ENCODE assay signal across 8 cellular contexts in the genomic region with DNA sequence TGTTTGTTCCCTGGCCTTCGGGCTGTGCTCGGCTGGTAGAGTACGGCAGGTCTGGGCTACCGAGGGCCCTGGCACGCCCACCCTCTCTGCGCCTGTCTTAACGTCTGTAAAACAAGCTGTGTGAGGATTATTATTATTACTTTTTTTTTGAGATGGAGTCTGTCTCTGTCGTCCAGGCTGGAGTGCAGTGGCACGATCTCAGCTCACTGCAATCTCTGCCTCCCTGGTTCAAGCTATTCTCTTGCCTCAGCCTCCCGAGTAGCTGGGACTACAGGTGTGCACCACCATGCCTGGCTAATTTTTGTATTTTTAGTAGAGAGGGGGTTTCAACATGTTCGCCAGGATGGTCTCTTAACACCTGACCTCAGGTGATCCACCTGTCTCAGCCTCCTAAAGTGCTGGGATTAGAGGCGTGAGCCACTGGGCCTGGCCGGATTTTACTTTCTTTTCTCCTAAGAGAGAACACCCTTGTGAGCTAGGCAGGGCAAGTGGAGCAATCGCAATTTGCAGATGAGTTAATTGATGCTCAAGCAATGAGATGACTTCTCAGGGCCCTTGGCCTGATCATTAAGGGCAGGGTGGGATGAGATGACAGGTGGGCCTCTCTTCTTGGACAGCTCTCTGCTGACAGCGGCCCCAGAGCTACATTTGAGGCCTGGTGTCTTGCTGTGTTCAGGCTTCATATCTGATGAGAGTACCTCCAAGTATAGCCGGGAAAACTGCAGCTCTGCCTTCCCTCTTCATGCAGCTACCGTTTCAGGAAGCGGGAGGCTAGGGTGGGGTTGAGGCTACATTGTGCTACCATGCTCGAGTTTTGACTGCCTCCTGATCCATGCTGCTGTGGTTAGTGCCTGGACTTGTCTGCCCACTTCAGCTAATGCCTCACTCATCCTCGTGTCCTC. TPM values are rescaled to one million over a fixed set of nuclear protein-coding genes. Genes with fewer than 3 reads are reported as not detected.
A peak's percentile ranks its signal among the peaks of the same experiment; 100 is the strongest.
DNase-seq lines count a peak whose midpoint lies in the region; ATAC-seq and TF ChIP-seq lines count a peak whose summit lies in the region.

No MANE protein-coding gene starts in this region.

- H3K27ac ChIP-seq in GM23338 (ENCODE audit: low read depth), result no peak overlapping the region
- peak overlapping the region; percentile 85 for H3K27ac ChIP-seq in Panc1 (ENCODE audit: low read length)
- H3K27ac ChIP-seq in esophagus muscularis mucosa (replicated peaks in 1 of 4), result peak overlapping the region; percentile 84 to 91 (median 90)
- peak overlapping the region; percentile 96 for H3K27ac ChIP-seq in neutrophil

- peaks cover 17% of the 10 kb centered on the region for H3F3A ChIP-seq in GM23338 (replicated peaks; ENCODE audit: low read depth)

- H3K9me3 Mint-ChIP-seq in GM23338, result peaks cover 2% of the 10 kb centered on the region; the same call in 2 of the 3 replicates

- H3K9me3 ChIP-seq in Panc1 (ENCODE audit: control insufficient read depth, insufficient read depth, low read depth, low read length) (no peaks in the 10 kb centered on the region), esophagus muscularis mucosa (no peaks in the 10 kb centered on the region), neutrophil (no peaks in the 10 kb centered on the region)

- H3K27me3 ChIP-seq in GM06990 (replicated peaks; ENCODE audit: control insufficient read depth, insufficient read depth, low read length) (no peaks in the 10 kb centered on the region), GM23338 (ENCODE audit: insufficient read depth) (no peaks in the 10 kb centered on the region), Panc1 (ENCODE audit: control insufficient read depth, insufficient read depth, low read length) (no peaks in the 10 kb centered on the region), esophagus muscularis mucosa (no peaks in the 10 kb centered on the region), neutrophil (no peaks in the 10 kb centered on the region)

- H3K36me3 Mint-ChIP-seq in GM23338 (ENCODE audit: low read depth), result peaks cover 16% of the 10 kb centered on the region

- H3K4me1 ChIP-seq in GM23338 (ENCODE audit: insufficient read depth) (peaks cover 7% of the 10 kb centered on the region; the same call in 1 of the 2 replicates), Panc1 (ENCODE audit: control insufficient read depth, insufficient read depth, low read length) (peaks cover 39% of the 10 kb centered on the region), esophagus muscularis mucosa (peaks cover 20 to 38% (median 33%) of the 10 kb centered on the region in 4 donors), neutrophil (ENCODE audit: control insufficient read depth in 1 of 2, insufficient read depth in 1 of 2, low read depth in 1 of 2, low read length in 1 of 2) (peaks cover 40% of the 10 kb centered on the region in 2 experiments)

- TF ChIP-seq EP300 in esophagus muscularis mucosa (IDR thresholded peaks at IDR 0.05), result no peak

- peak overlapping the region; percentile 88 for H3K4me3 Mint-ChIP-seq in GM23338

- H3K36me3 ChIP-seq in GM06990 (ENCODE audit: control insufficient read depth, insufficient read depth, low read length) (peaks cover 2% of the 10 kb centered on the region), GM23338 (ENCODE audit: insufficient read depth) (no peaks in the 10 kb centered on the region), Panc1 (ENCODE audit: control insufficient read depth, insufficient read depth, low read length) (no peaks in the 10 kb centered on the region), esophagus muscularis mucosa (no peaks in the 10 kb centered on the region), neutrophil (peaks cover 14% of the 10 kb centered on the region)

- H3K27ac Mint-ChIP-seq in GM23338, result no peak overlapping the region

- no peaks in the 10 kb centered on the region for H3K9me2 ChIP-seq in GM23338 (ENCODE audit: insufficient read depth)

- WGBS in esophagus muscularis mucosa, result 47% methylated on average over 17 of the region's 20 CpGs

- ATAC-seq in GM23338 (peak; percentile 12), Panc1 (peak; percentile 31), GM18858 (IDR thresholded peaks at IDR 0.05; ENCODE audit: unreplicated experiment) (no peak)

- DNase-seq in GM06990 (ENCODE audit: extremely low read depth, insufficient read length) (no peak), GM23338 (ENCODE audit: low spot score) (no peak), Panc1 (ENCODE audit: low read depth, low spot score) (no peak), esophagus muscularis mucosa (ENCODE audit: extremely low spot score) (peak; percentile 78), GM03348 (ENCODE audit: low spot score) (no peak), cerebellar cortex (ENCODE audit: low spot score) (no peak)

- POLR2A ChIA-PET in Panc1 (lab: Charles Lee), result interaction anchor here (0.6 to 0.8 kb wide), 2 partner anchors 138 to 243 kb away, joined by 3 read pairs; no protein-coding TSS in a partner anchor

- H3K4me3 ChIP-seq in GM06990 (replicated peaks; ENCODE audit: low read depth, low read length) (peak overlapping the region; percentile 89), GM23338 (peak overlapping the region; percentile 90), Panc1 (ENCODE audit: low read depth in 2 of 2, low read length in 2 of 2) (peak overlapping the region; percentile 51 to 91), esophagus muscularis mucosa (peak overlapping the region; percentile 74 to 84 (median 80)), neutrophil (ENCODE audit: low read depth in 1 of 2, low read length in 1 of 2) (peak overlapping the region; percentile 87 to 92)

- CTCF ChIA-PET in Panc1 (lab: Charles Lee), result interaction anchor here (0.6 to 3.7 kb wide), 5 partner anchors 54 to 505 kb away, joined by 3 to 21 read pairs (median 6); no protein-coding TSS in a partner anchor

- TF ChIP-seq CTCF in GM06990 (IDR thresholded peaks at IDR 0.05; ENCODE audit: insufficient read depth, low read length, poor library complexity, severe bottlenecking) (no peak), GM23338 (conservative IDR thresholded peaks at IDR 0.05; ENCODE audit: low read depth in 2 of 2) (no peak), Panc1 (IDR thresholded peaks at IDR 0.05) (no peak), esophagus muscularis mucosa (IDR thresholded peaks at IDR 0.05) (no peak), neutrophil (IDR thresholded peaks at IDR 0.05) (no peak)

- no TSS peak for BruUV-seq in Panc1 (replicated peaks; lab: Mats Ljungman, UMichigan)

- H4K20me1 ChIP-seq in GM23338 (replicated peaks; ENCODE audit: insufficient read depth), result no peaks in the 10 kb centered on the region

- peak overlapping the region; percentile 93; the same call in 1 of the 2 replicates for H2AFZ ChIP-seq in GM23338

- in situ Hi-C loops in Panc1 (cut with HindIII; ENCODE audit: low pct_unique_long_range_greater_than_20kb, low sequenced_read_pairs), result no loop called here

- H3K79me2 ChIP-seq in GM23338 (replicated peaks; ENCODE audit: insufficient read depth), result no peaks in the 10 kb centered on the region

- H3K4me1 Mint-ChIP-seq in GM23338, result peaks cover 19% of the 10 kb centered on the region

- peaks cover 46% of the 10 kb centered on the region for H3K27me3 Mint-ChIP-seq in GM23338 (ENCODE audit: insufficient read depth, low read depth, poor library complexity)

- peak overlapping the region; percentile 88 for H3K4me2 ChIP-seq in GM23338

- no peak for TF ChIP-seq POLR2A in esophagus muscularis mucosa (IDR thresholded peaks at IDR 0.05; ENCODE audit: low read depth)

- intact Hi-C loops in Panc1 (cut with micrococcal nuclease; ENCODE audit: unreplicated experiment), result loop anchor here (5.0 kb wide), 2 partner anchors 168 to 358 kb away; no protein-coding TSS in a partner anchor
- intact Hi-C loops in esophagus muscularis mucosa (cut with DNase I), result loop anchor here (2.0 to 10.0 kb wide), 4 partner anchors 53 to 355 kb away; a partner anchor contains a TSS

TF ChIP-seq in GM23338, 12 proteins besides CTCF, POLR2A, EP300 and RAD21 (continues in another document):
- TF ChIP-seq NANOG (IDR thresholded peaks at IDR 0.05; ENCODE audit: borderline replicate concordance) (no peak), EZH2phosphoT487 (IDR thresholded peaks at IDR 0.05; ENCODE audit: unreplicated experiment) (no peak)

RNA-seq across cellular contexts. Expression of a gene that starts 0.9 kb away (rescaled TPM):
- 5.0 and 9.0 TPM in 2 replicates for total RNA-seq in GM23338 (2014; rRNA removed; shearing (Covaris generic))
- 15.9 and 17.0 TPM in 2 replicates for polyA plus RNA-seq in GM23338 (2016; fragmentation: Nextera tagmentation; extraction: Ambion mirVana)
- total RNA-seq in Panc1 (2021; ENCODE audit: unreplicated experiment), result 35.6 TPM
- 43.7 TPM for polyA plus RNA-seq in Panc1 (2012; ENCODE audit: insufficient read length)
- total RNA-seq in esophagus muscularis mucosa, result 10 to 100 TPM; 21.2 to 26.3 (median 23.4) TPM

RNA-seq across cellular contexts. Expression of a gene that starts 13.0 kb away (rescaled TPM):
- total RNA-seq in GM23338 (2014; rRNA removed; shearing (Covaris generic)), result 1,700 and 2,052 TPM in 2 replicates
- polyA plus RNA-seq in GM23338 (2016; fragmentation: Nextera tagmentation; extraction: Ambion mirVana), result 1,386 and 1,411 TPM in 2 replicates
- 444 TPM for total RNA-seq in Panc1 (2021; ENCODE audit: unreplicated experiment)
- 488 TPM for polyA plus RNA-seq in Panc1 (2012; ENCODE audit: insufficient read length)
- 10 to 100 TPM in 3 of 4 donors, 1 to 10 TPM in 1; 8.3 to 27.2 (median 17.5) TPM for total RNA-seq in esophagus muscularis mucosa

Comparison
In these comparisons a context has a peak if more than half of its experiments do, and no peak if none do; other contexts are left out.
1. RNA of a gene that starts 13.0 kb away (total RNA-seq): 1,700 to 2,052 TPM in GM23338 and 444 TPM in Panc1 (single experiment); 8.3 to 27.2 TPM in esophagus muscularis mucosa; every median in the first group is over 10 times any median in the second.
2. Peak in every context shown above with its lines, with median percentiles within 50 percentile points of each other: H3K4me3 ChIP-seq.